Comparison of ENCODE assay signal across 18 cellular contexts in genomic region chr5:169011009-169011408, GRCh38.
DNase-seq lines count a peak whose midpoint lies in the region; ATAC-seq and TF ChIP-seq lines count a peak whose summit lies in the region.
"Had no signal": no experiment of that assay in that cellular context is flagged by ENCODE, and none has a peak within 500 bp of the region (broad histone marks: within the 10 kb centered on the region; RNA-seq: fewer than 3 reads in every experiment).

No MANE protein-coding gene starts in this region.

- H3K36me3 ChIP-seq in right atrium auricular region (no peaks in the 10 kb centered on the region), HEK293 (ENCODE audit: control insufficient read depth in 2 of 2, insufficient read depth in 1 of 2, low read length in 2 of 2) (no peaks in the 10 kb centered on the region), endodermal cell (ENCODE audit: control insufficient read depth, insufficient read depth, low read length) (no peaks in the 10 kb centered on the region)
- H3K36me3 ChIP-seq: BLaER1, HAP-1 had no signal

- H3K27ac Mint-ChIP-seq in endodermal cell: no peak overlapping the region
- H3K27ac Mint-ChIP-seq in nephron progenitor cell: peak overlapping the region; percentile 66
- H3K27ac Mint-ChIP-seq in activated CD4-positive, alpha-beta T cell treated with anti-CD3 and anti-CD28 coated beads, Interleukin-2, amount 10 ng/mL, durations not matched to agents 24 days and 14 days: no peak overlapping the region
- H3K27ac Mint-ChIP-seq: CD14-positive monocyte; CD4-positive, alpha-beta memory T cell had no signal

- H3K9me3 ChIP-seq in right atrium auricular region (no peaks in the 10 kb centered on the region), HEK293 (ENCODE audit: control insufficient read depth, insufficient read depth, low read depth, low read length) (no peaks in the 10 kb centered on the region), endodermal cell (ENCODE audit: control insufficient read depth, low read length) (no peaks in the 10 kb centered on the region)
- H3K9me3 ChIP-seq: BLaER1, HAP-1 had no signal

- H3K9ac ChIP-seq in endodermal cell (ENCODE audit: extremely low read depth, low read length, poor library complexity, severe bottlenecking): no peak overlapping the region
- H3K9ac ChIP-seq: BLaER1, GM23248 had no signal

- TF ChIP-seq CTCF in right atrium auricular region (IDR thresholded peaks at IDR 0.05) (no peak), HEK293 (tag by site-specific recombination; IDR thresholded peaks at IDR 0.05) (no peak), endodermal cell (conservative IDR thresholded peaks at IDR 0.05) (no peak), nephron progenitor cell (IDR thresholded peaks at IDR 0.05) (no peak)

- H3K4me3 ChIP-seq in right atrium auricular region (no peak overlapping the region), HEK293 (ENCODE audit: low read depth, low read length) (no peak overlapping the region), endodermal cell (ENCODE audit: low read length) (no peak overlapping the region)
- H3K4me3 ChIP-seq: BLaER1, GM23248, HAP-1 had no signal

- H3K4me1 Mint-ChIP-seq in endodermal cell (peaks cover 20% of the 10 kb centered on the region), nephron progenitor cell (peaks cover 93% of the 10 kb centered on the region)
- no peaks in the 10 kb centered on the region for H3K4me1 Mint-ChIP-seq in activated CD4-positive, alpha-beta T cell treated with anti-CD3 and anti-CD28 coated beads, Interleukin-2, amount 10 ng/mL, durations not matched to agents 24 days and 14 days
- H3K4me1 Mint-ChIP-seq: CD14-positive monocyte; CD4-positive, alpha-beta memory T cell had no signal

- H3K27me3 Mint-ChIP-seq in endodermal cell (ENCODE audit: insufficient read depth) (peaks cover 9% of the 10 kb centered on the region), nephron progenitor cell (ENCODE audit: low read depth, poor library complexity) (peaks cover 3% of the 10 kb centered on the region)
- peaks cover 8% of the 10 kb centered on the region for H3K27me3 Mint-ChIP-seq in activated CD4-positive, alpha-beta T cell treated with anti-CD3 and anti-CD28 coated beads, Interleukin-2, amount 10 ng/mL, durations not matched to agents 24 days and 14 days

- no peaks in the 10 kb centered on the region for H3K36me3 Mint-ChIP-seq in endodermal cell (ENCODE audit: low read depth)
- H3K36me3 Mint-ChIP-seq in nephron progenitor cell (ENCODE audit: low read depth): no peaks in the 10 kb centered on the region
- no peaks in the 10 kb centered on the region for H3K36me3 Mint-ChIP-seq in activated CD4-positive, alpha-beta T cell treated with anti-CD3 and anti-CD28 coated beads, Interleukin-2, amount 10 ng/mL, durations not matched to agents 24 days and 14 days (ENCODE audit: low read depth)
- H3K36me3 Mint-ChIP-seq: CD14-positive monocyte; CD4-positive, alpha-beta memory T cell had no signal

- ATAC-seq in Right ventricle myocardium superior (ENCODE audit: poor library complexity): peak; percentile 47

- H3K9me3 Mint-ChIP-seq in endodermal cell: no peaks in the 10 kb centered on the region
- no peaks in the 10 kb centered on the region for H3K9me3 Mint-ChIP-seq in nephron progenitor cell
- H3K9me3 Mint-ChIP-seq in activated CD4-positive, alpha-beta T cell treated with anti-CD3 and anti-CD28 coated beads, Interleukin-2, amount 10 ng/mL, durations not matched to agents 24 days and 14 days: no peaks in the 10 kb centered on the region
- H3K9me3 Mint-ChIP-seq: CD4-positive, alpha-beta memory T cell had no signal

- H3K4me3 Mint-ChIP-seq in endodermal cell (no peak overlapping the region), nephron progenitor cell (peak overlapping the region; percentile 19)
- H3K4me3 Mint-ChIP-seq in activated CD4-positive, alpha-beta T cell treated with anti-CD3 and anti-CD28 coated beads, Interleukin-2, amount 10 ng/mL, durations not matched to agents 24 days and 14 days: no peak overlapping the region
- H3K4me3 Mint-ChIP-seq: CD14-positive monocyte; CD4-positive, alpha-beta memory T cell had no signal

- intact Hi-C loops in Right ventricle myocardium superior (cut with DNase I): no loop called here
- intact Hi-C loops in activated CD4-positive, alpha-beta T cell treated with anti-CD3 and anti-CD28 coated beads, Interleukin-2, amount 10 ng/mL, durations not matched to agents 24 days and 14 days (cut with micrococcal nuclease): no loop called here

- H3K4me1 ChIP-seq in right atrium auricular region (peaks cover 0 to 24% of the 10 kb centered on the region in 2 donors), HEK293 (ENCODE audit: control insufficient read depth, insufficient read depth, low read length) (peaks cover 10% of the 10 kb centered on the region), endodermal cell (ENCODE audit: control insufficient read depth, insufficient read depth, low read length) (no peaks in the 10 kb centered on the region)
- H3K4me1 ChIP-seq: BLaER1, HAP-1 had no signal

- WGBS in endodermal cell (ENCODE audit: insufficient coverage in 1 of 2, insufficient read length in 1 of 2), 2 experiments: 90 to 91% methylated on average over 2 to 4 of the region's 4 CpGs

- POLR2A ChIA-PET in HEK293 (lab: Yijun Ruan, JAX): no interaction called here

- H3K27ac ChIP-seq in right atrium auricular region: peak overlapping the region in 1 of 2 donors; percentile 15
- H3K27ac ChIP-seq in HEK293 (ENCODE audit: extremely low read depth, low read depth, low read length): no peak overlapping the region
- no peak overlapping the region for H3K27ac ChIP-seq in endodermal cell (ENCODE audit: low read depth, low read length)
- H3K27ac ChIP-seq: BLaER1, GM23248, HL-60 had no signal

- CTCF ChIA-PET in HEK293 (lab: Yijun Ruan, JAX): interaction anchor here (0.9 kb wide), 1 partner anchor 20 kb away, joined by 3 read pairs; no protein-coding TSS in a partner anchor

- no peak for DNase-seq in Right ventricle myocardium superior
- DNase-seq in right atrium auricular region (ENCODE audit: low spot score): no peak
- DNase-seq in endodermal cell: peak; percentile 13
- DNase-seq in nephron progenitor cell: no peak
- DNase-seq in hippocampal formation (lab: John Stamatoyannopoulos, UW): no peak
- no peak for DNase-seq in activated CD4-positive, alpha-beta T cell treated with anti-CD3 and anti-CD28 coated beads, Interleukin-2, amount 10 ng/mL, durations not matched to agents 24 days and 14 days
- no peak for DNase-seq in stimulated activated CD4-positive, alpha-beta T cell treated with anti-CD3 and anti-CD28 coated beads, Interleukin-4, amount 100 ng/mL, for 24 hours
- DNase-seq: 8988T; CD4-positive, alpha-beta memory T cell; DMS153; DMS79; GF-D8; GM23248 had no signal

- H3K27me3 ChIP-seq in right atrium auricular region (no peaks in the 10 kb centered on the region), endodermal cell (ENCODE audit: control insufficient read depth, insufficient read depth, low read length, poor library complexity, severe bottlenecking) (no peaks in the 10 kb centered on the region)
- H3K27me3 ChIP-seq: BLaER1 had no signal

TF ChIP-seq in HEK293, 187 proteins besides CTCF, POLR2A, EP300 and RAD21:
- TF ChIP-seq ZNF121 (tag by site-specific recombination; IDR thresholded peaks at IDR 0.05) (no peak), ATF2 (tag by site-specific recombination; IDR thresholded peaks at IDR 0.05; ENCODE audit: low read depth) (0 out of 2 replicates have a peak, but pooled peaks have one; percentile 13), ZBTB6 (tag by site-specific recombination; IDR thresholded peaks at IDR 0.05) (0 out of 2 replicates have a peak, but pooled peaks have one; percentile 30)
